In the genomic region with DNA sequence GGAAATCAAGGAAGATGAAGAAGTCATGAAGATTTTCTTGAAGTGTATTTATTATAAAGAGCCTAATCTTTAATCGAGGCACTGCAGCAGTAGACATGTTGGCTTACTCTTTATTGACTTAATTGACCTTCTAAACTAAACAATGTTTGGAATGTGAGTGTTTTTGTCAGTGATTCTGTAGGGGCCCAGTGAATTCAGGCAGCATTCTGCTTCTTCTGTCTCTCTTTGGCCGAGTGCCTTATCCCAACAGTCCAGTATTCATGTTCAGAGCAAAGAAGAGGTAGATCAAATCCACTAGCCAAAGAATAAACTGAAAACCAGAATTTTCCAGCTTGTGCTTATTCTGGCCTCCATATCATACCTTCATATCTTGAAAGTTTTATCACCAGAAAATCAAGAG, we compare ENCODE assay signal across 17 cellular contexts. TPM values are rescaled to one million over a fixed set of nuclear protein-coding genes. Genes with fewer than 3 reads are reported as not detected.
DNase-seq lines count a peak whose midpoint lies in the region; ATAC-seq, FAIRE-seq and TF ChIP-seq lines count a peak whose summit lies in the region.
"Had no signal": no experiment of that assay in that cellular context is flagged by ENCODE, and none has a peak within 500 bp of the region (broad histone marks: within the 10 kb centered on the region; RNA-seq: fewer than 3 reads in every experiment).

No MANE protein-coding gene starts in this region.

- no peak overlapping the region for H4K5ac ChIP-seq in H1 (ENCODE audit: insufficient read length, low read depth, low read length)

- H2AK5ac ChIP-seq in H1 (ENCODE audit: low read depth, low read length), result no peak overlapping the region

- no peak overlapping the region for H2BK5ac ChIP-seq in H1 (ENCODE audit: low read depth, low read length)

- no peak overlapping the region for H2BK20ac ChIP-seq in H1 (ENCODE audit: low read length)

- no peak overlapping the region for H2BK120ac ChIP-seq in H1 (replicated peaks; ENCODE audit: low read depth, low read length)

- H3K79me1 ChIP-seq in H1 (ENCODE audit: low read depth, low read length), result no peaks in the 10 kb centered on the region

- WGBS in H1 (ENCODE audit: extremely low coverage in 1 of 2, insufficient coverage in 1 of 2, insufficient read length in 1 of 2, insufficient replicate concordance in 2 of 2, low coverage in 1 of 2, low lambda C conversion rate in 2 of 2, missing lambda C conversion rate in 1 of 2), 2 experiments, result 82% methylated on average over 2 of the region's 2 CpGs; no CpG with 5 or more reads in 1 of the 2 experiments

- no peaks in the 10 kb centered on the region for H3K79me2 ChIP-seq in H1 (ENCODE audit: control insufficient read depth in 1 of 2, insufficient read depth in 2 of 2, low read length in 2 of 2)

- peaks cover 0 to 10% (median 6%) of the 10 kb centered on the region in 4 experiments; a peak in 2 of 7 replicates for H3K4me1 ChIP-seq in H1 (replicated peaks in 1 of 4; ENCODE audit: control insufficient read depth in 3 of 4, insufficient read depth in 4 of 4, low read length in 3 of 4)

- no peaks in the 10 kb centered on the region for H3K36me3 ChIP-seq in H1 (ENCODE audit: control insufficient read depth in 2 of 4, insufficient read depth in 4 of 4, low read length in 3 of 4)

- H3K23ac ChIP-seq in H1 (ENCODE audit: insufficient read length), result no peak overlapping the region

- no peak overlapping the region for H3K56ac ChIP-seq in H1 (replicated peaks; ENCODE audit: insufficient read length, low read depth, low read length)

- H3K27ac Mint-ChIP-seq in CD14-positive monocyte (peak overlapping the region; percentile 44 to 86 (median 72)), osteocyte (ENCODE audit: unreplicated experiment) (peak overlapping the region; percentile 84)
- H3K27ac Mint-ChIP-seq: activated CD8-positive, alpha-beta memory T cell treated with anti-CD3 and anti-CD28 coated beads, Interleukin-2, amount 10 ng/mL, durations not matched to agents 7 days and 5 days; stimulated activated memory B cell treated with anti-CD40 and anti-IgM and Interleukin-4, amounts not matched to agents 10 μg/mL and 1 μg/mL and 100 μg/mL, for 72 hours had no signal

- H3K27me3 ChIP-seq in H1 (replicated peaks in 1 of 4; ENCODE audit: control insufficient read depth in 3 of 4, extremely low read depth in 1 of 4, insufficient read depth in 3 of 4, low read length in 3 of 4), result no peaks in the 10 kb centered on the region

- H3K27ac ChIP-seq in H1 (ENCODE audit: low read depth, low read length), result no peak overlapping the region

- no peak overlapping the region for H2BK15ac ChIP-seq in H1 (ENCODE audit: low read length)

- no peak overlapping the region for H2AFZ ChIP-seq in H1 (ENCODE audit: low read length)

- no peak for TF ChIP-seq CTCF in CD14-positive monocyte (IDR thresholded peaks at IDR 0.05)
- no peak for TF ChIP-seq CTCF in H1 (IDR thresholded peaks at IDR 0.05; ENCODE audit: control extremely low read depth in 1 of 3, insufficient read depth in 1 of 3, low read depth in 1 of 3, low read length in 3 of 3)
- no peak for TF ChIP-seq CTCF in osteocyte (IDR thresholded peaks at IDR 0.05)

- intact Hi-C loops in CD14-positive monocyte (cut with micrococcal nuclease), result loop anchor here (5.0 kb wide), 2 partner anchors 33 to 38 kb away; no protein-coding TSS in a partner anchor

- H3K23me2 ChIP-seq in H1 (ENCODE audit: low read depth, low read length), result no peaks in the 10 kb centered on the region

- H3K18ac ChIP-seq in H1 (ENCODE audit: extremely low read depth, low read length), result no peak overlapping the region

- no peak for DNase-seq in CD14-positive monocyte (ENCODE audit: low spot score)
- peak; percentile 29 for DNase-seq in HuH-7.5 (ENCODE audit: low spot score)
- DNase-seq in H1 (ENCODE audit: low read depth in 1 of 2, low spot score in 2 of 2), result no peak
- no peak for DNase-seq in osteocyte (ENCODE audit: extremely low spot score, unreplicated experiment)
- no peak for DNase-seq in NCI-H1417 (lab: John Stamatoyannopoulos, UW)
- DNase-seq in stimulated activated CD4-positive, alpha-beta T cell treated with anti-CD3 and anti-CD28 coated beads, Interleukin-4, amount 100 ng/mL, for 4 hours, result no peak
- DNase-seq: activated CD8-positive, alpha-beta memory T cell treated with anti-CD3 and anti-CD28 coated beads, Interleukin-2, amount 10 ng/mL, durations not matched to agents 7 days and 5 days; CD4-positive, alpha-beta memory T cell; NCI-H2081; retina; SHP77 treated with DMSO at 0.1 percent for 48 hours; stimulated activated CD4-positive, alpha-beta T cell treated with anti-CD3 and anti-CD28 coated beads, Interleukin-4, amount 100 ng/mL, for 24 hours had no signal

- no peak overlapping the region for H4K8ac ChIP-seq in H1 (ENCODE audit: extremely low read depth, insufficient read depth, low read length)

- no peak overlapping the region for H2BK12ac ChIP-seq in H1 (ENCODE audit: low read depth, low read length)

- CTCF ChIA-PET in H1 (lab: Charles Lee; ENCODE audit: partially characterized antibody), result interaction anchor here (0.6 to 8.1 kb wide), 8 partner anchors 10 to 362 kb away, joined by 3 to 60 read pairs (median 3); no protein-coding TSS in a partner anchor

- peak overlapping the region in 1 of 4 experiments; percentile 2; a peak in 1 of 8 replicates for H3K4me3 ChIP-seq in H1 (ENCODE audit: extremely low read depth in 1 of 4, insufficient read depth in 2 of 4, low read depth in 3 of 4, low read length in 4 of 4)

- H3K14ac ChIP-seq in H1 (ENCODE audit: insufficient read length), result no peak overlapping the region

- peaks cover 0 to 2% (median 0%) of the 10 kb centered on the region in 3 donors for H3K27me3 Mint-ChIP-seq in CD14-positive monocyte (ENCODE audit: low read depth in 3 of 3)
- no peaks in the 10 kb centered on the region for H3K27me3 Mint-ChIP-seq in osteocyte (ENCODE audit: unreplicated experiment)
- H3K27me3 Mint-ChIP-seq: activated CD8-positive, alpha-beta memory T cell treated with anti-CD3 and anti-CD28 coated beads, Interleukin-2, amount 10 ng/mL, durations not matched to agents 7 days and 5 days; CD4-positive, alpha-beta memory T cell; stimulated activated memory B cell treated with anti-CD40 and anti-IgM and Interleukin-4, amounts not matched to agents 10 μg/mL and 1 μg/mL and 100 μg/mL, for 72 hours had no signal

- H3K36me3 Mint-ChIP-seq in CD14-positive monocyte (peaks cover 51 to 55% of the 10 kb centered on the region in 2 donors), osteocyte (ENCODE audit: unreplicated experiment) (peaks cover 13% of the 10 kb centered on the region)

- POLR2A ChIA-PET in H1 (lab: Charles Lee; ENCODE audit: partially characterized antibody), result interaction anchor here (0.8 kb wide), 1 partner anchor 33 kb away, joined by 3 read pairs; no protein-coding TSS in a partner anchor

- ATAC-seq in HG03342 (IDR thresholded peaks at IDR 0.05; ENCODE audit: unreplicated experiment), result no peak
- no peak for ATAC-seq in HG02588 (IDR thresholded peaks at IDR 0.05; ENCODE audit: unreplicated experiment)
- ATAC-seq: activated CD8-positive, alpha-beta memory T cell treated with anti-CD3 and anti-CD28 coated beads, Interleukin-2, amount 10 ng/mL, durations not matched to agents 7 days and 5 days; stimulated activated memory B cell treated with anti-CD40 and anti-IgM and Interleukin-4, amounts not matched to agents 10 μg/mL and 1 μg/mL and 100 μg/mL, for 72 hours had no signal

- H3K9ac ChIP-seq in H1 (replicated peaks in 1 of 4; ENCODE audit: extremely low read depth in 1 of 4, low read depth in 3 of 4, low read length in 3 of 4), result no peak overlapping the region

- no peak overlapping the region for H3K4ac ChIP-seq in H1 (replicated peaks; ENCODE audit: insufficient read length, low read depth, low read length)

- H4K91ac ChIP-seq in H1 (replicated peaks; ENCODE audit: insufficient read length, low read length), result no peak overlapping the region

- no peaks in the 10 kb centered on the region for H4K20me1 ChIP-seq in H1 (replicated peaks in 1 of 2; ENCODE audit: control insufficient read depth in 1 of 2, insufficient read depth in 2 of 2, low read length in 2 of 2)

- no peak for FAIRE-seq in H1 (lab: Jason Lieb, UNC)

- TF ChIP-seq EP300 in H1 (IDR thresholded peaks at IDR 0.05; ENCODE audit: borderline replicate concordance in 1 of 2, low read depth in 2 of 2, low read length in 2 of 2), result no peak

- H3K4me3 Mint-ChIP-seq in CD14-positive monocyte, result no peak overlapping the region
- H3K4me3 Mint-ChIP-seq in osteocyte (ENCODE audit: unreplicated experiment), result no peak overlapping the region
- H3K4me3 Mint-ChIP-seq: activated CD8-positive, alpha-beta memory T cell treated with anti-CD3 and anti-CD28 coated beads, Interleukin-2, amount 10 ng/mL, durations not matched to agents 7 days and 5 days; CD4-positive, alpha-beta memory T cell; stimulated activated memory B cell treated with anti-CD40 and anti-IgM and Interleukin-4, amounts not matched to agents 10 μg/mL and 1 μg/mL and 100 μg/mL, for 72 hours had no signal

- H3K9me3 Mint-ChIP-seq in CD14-positive monocyte (no peaks in the 10 kb centered on the region), osteocyte (ENCODE audit: unreplicated experiment) (no peaks in the 10 kb centered on the region)
- H3K9me3 Mint-ChIP-seq: CD4-positive, alpha-beta memory T cell; stimulated activated memory B cell treated with anti-CD40 and anti-IgM and Interleukin-4, amounts not matched to agents 10 μg/mL and 1 μg/mL and 100 μg/mL, for 72 hours had no signal

- TF ChIP-seq POLR2A in H1 (IDR thresholded peaks at IDR 0.05; ENCODE audit: control extremely low read depth in 1 of 2, low read depth in 2 of 2, low read length in 2 of 2), result no peak

- no peaks in the 10 kb centered on the region for H3K9me3 ChIP-seq in H1 (ENCODE audit: insufficient read depth in 2 of 2, low read depth in 1 of 2, low read length in 1 of 2)

- H3K4me2 ChIP-seq in H1 (ENCODE audit: insufficient read depth in 1 of 2, low read depth in 2 of 2, low read length in 2 of 2), result peak overlapping the region; percentile 13 to 28; a peak in 2 of 4 replicates

- TF ChIP-seq RAD21 in H1 (IDR thresholded peaks at IDR 0.05 in 1 of 2, conservative IDR thresholded peaks at IDR 0.05 in 1 of 2; ENCODE audit: low read depth in 2 of 2, low read length in 2 of 2), result no peak

- H3K4me1 Mint-ChIP-seq in CD14-positive monocyte (peaks cover 26% of the 10 kb centered on the region), osteocyte (ENCODE audit: unreplicated experiment) (peaks cover 67% of the 10 kb centered on the region)

RNA-seq across cellular contexts. Expression of gene RLBP1, which starts 55.7 kb away (rescaled TPM):
- polyA plus RNA-seq in CD14-positive monocyte, result not detected
- not detected in 2 replicates for total RNA-seq in H1 (2021; fragmentation: NEBNext Ultra II Directional; extraction: Animal tissue kit (Norgen Biotek cat#: 25700))
- polyA plus RNA-seq in H1 (2011; rRNA removed), result 0.05 TPM in 2 replicates
- 0.06 TPM for polyA plus RNA-seq in H1 (2011; cell fraction: cytosol; rRNA removed)
- not detected for polyA plus RNA-seq in H1 (2011; cell fraction: nucleus; rRNA removed)
- not detected in 4 replicates for polyA plus RNA-seq in H1 (2012, experiment 1 of 2)
- not detected for polyA plus RNA-seq in H1 (2012, experiment 2 of 2)
- polyA plus RNA-seq in H1 (2013, experiment 1 of 2), result not detected
- polyA plus RNA-seq in H1 (2013, experiment 2 of 2), result not detected
- not detected in 2 replicates for polyA minus RNA-seq in H1 (2011; rRNA and poly(A)+ RNA removed)
- polyA minus RNA-seq in H1 (2011; cell fraction: cytosol; rRNA and poly(A)+ RNA removed), result not detected
- polyA minus RNA-seq in H1 (2011; cell fraction: nucleus; rRNA and poly(A)+ RNA removed), result not detected
- total RNA-seq in osteocyte, result not detected in 2 replicates
- total RNA-seq: activated CD8-positive, alpha-beta memory T cell treated with anti-CD3 and anti-CD28 coated beads, Interleukin-2, amount 10 ng/mL, durations not matched to agents 7 days and 5 days; CD4-positive, alpha-beta memory T cell; mucosa of gallbladder had no signal
- polyA plus RNA-seq: adipose tissue; CD4-positive, alpha-beta memory T cell had no signal
